Comparison of ENCODE assay signal across 16 cellular contexts in genomic region chr6:96075826-96076225, GRCh38.
"Had no signal": no experiment of that assay in that cellular context is flagged by ENCODE, and none has a peak within 500 bp of the region (broad histone marks: within the 10 kb centered on the region; RNA-seq: fewer than 3 reads in every experiment).

No MANE protein-coding gene starts in this region.

- H3K4me1 ChIP-seq: esophagus squamous epithelium, left ventricle myocardium inferior, neural progenitor cell, pancreas, right atrium auricular region, tibial nerve had no signal

- FAIRE-seq: islet of Langerhans, pancreas, small intestine had no signal

- H3K27ac Mint-ChIP-seq: activated naive CD4-positive, alpha-beta T cell treated with anti-CD3 and anti-CD28 coated beads, Interleukin-2, amount 50 U/mL, for 72 hours; neural progenitor cell had no signal

- H3K36me3 ChIP-seq: esophagus squamous epithelium, left ventricle myocardium inferior, neural progenitor cell, pancreas, right atrium auricular region, tibial nerve had no signal

- H3K9me3 ChIP-seq: esophagus squamous epithelium, left ventricle myocardium inferior, pancreas, right atrium auricular region, tibial nerve had no signal

- H2AFZ ChIP-seq: neural progenitor cell had no signal

- DNase-seq: activated CD4-positive, alpha-beta T cell treated with anti-CD3 and anti-CD28 coated beads, Interleukin-2, amount 50 U/mL, for 4 hours; activated effector memory CD4-positive, alpha-beta T cell treated with Interleukin-2 at 50 U/mL for 16 hours; activated T-cell treated with anti-CD3 and anti-CD28 coated beads, Interleukin-2, amount 50 U/mL, for 1 hour; amniotic stem cell; esophagus squamous epithelium; foreskin fibroblast; left ventricle myocardium inferior; mesendoderm; pancreas; small intestine; T-helper 2 cell had no signal

- H3K36me3 Mint-ChIP-seq: activated naive CD4-positive, alpha-beta T cell treated with anti-CD3 and anti-CD28 coated beads, Interleukin-2, amount 50 U/mL, for 72 hours; neural progenitor cell had no signal

- H3K4me3 ChIP-seq: esophagus squamous epithelium, left ventricle myocardium inferior, neural progenitor cell, pancreas, right atrium auricular region, tibial nerve had no signal

- H3K9ac ChIP-seq: neural progenitor cell had no signal

- H3K4me3 Mint-ChIP-seq: neural progenitor cell had no signal

- H3K4me2 ChIP-seq: neural progenitor cell had no signal

- H3K9me3 Mint-ChIP-seq: neural progenitor cell had no signal

- H3K27ac ChIP-seq: esophagus squamous epithelium, left ventricle myocardium inferior, neural progenitor cell, pancreas, right atrium auricular region, tibial nerve had no signal

- H3K27me3 ChIP-seq: esophagus squamous epithelium, neural progenitor cell, pancreas, right atrium auricular region, tibial nerve had no signal
